8 cellular contexts compared by ENCODE assay signal in genomic region chr6:28142446-28142845, GRCh38. TPM values are rescaled to one million over a fixed set of nuclear protein-coding genes. Genes with fewer than 3 reads are reported as not detected.
DNase-seq lines count a peak whose midpoint lies in the region; ATAC-seq lines count a peak whose summit lies in the region.

No MANE protein-coding gene starts in this region.

- ATAC-seq in stimulated activated naive B cell treated with anti-CD40 and anti-IgM and Interleukin-4, amounts not matched to agents 10 μg/mL and 1 μg/mL and 100 μg/mL, for 72 hours (replicated peaks), result no peak
- no peak for ATAC-seq in HG02870 (IDR thresholded peaks at IDR 0.05; ENCODE audit: unreplicated experiment)

- H3K27ac Mint-ChIP-seq in activated CD4-positive, alpha-beta memory T cell treated with anti-CD3 and anti-CD28 coated beads for 36 hours, result peak overlapping the region; percentile 82
- peak overlapping the region; percentile 96 for H3K27ac Mint-ChIP-seq in stimulated activated naive B cell treated with anti-CD40 and anti-IgM and Interleukin-4, amounts not matched to agents 10 μg/mL and 1 μg/mL and 100 μg/mL, for 72 hours

- no peaks in the 10 kb centered on the region; the same call in 1 of the 2 replicates for H3K36me3 ChIP-seq in iPS DF 6.9 (ENCODE audit: control insufficient read depth, insufficient read depth, low read length)

- H3K4me3 Mint-ChIP-seq in activated CD4-positive, alpha-beta memory T cell treated with anti-CD3 and anti-CD28 coated beads for 36 hours, result peak overlapping the region; percentile 96
- H3K4me3 Mint-ChIP-seq in stimulated activated naive B cell treated with anti-CD40 and anti-IgM and Interleukin-4, amounts not matched to agents 10 μg/mL and 1 μg/mL and 100 μg/mL, for 72 hours, result peak overlapping the region; percentile 98

- H3K27me3 ChIP-seq in iPS DF 6.9 (ENCODE audit: control insufficient read depth, insufficient read depth, low read length), result no peaks in the 10 kb centered on the region

- H3K27ac ChIP-seq in iPS DF 6.9 (ENCODE audit: low read length), result no peak overlapping the region

- peaks cover 23% of the 10 kb centered on the region for H3K36me3 Mint-ChIP-seq in activated CD4-positive, alpha-beta memory T cell treated with anti-CD3 and anti-CD28 coated beads for 36 hours
- H3K36me3 Mint-ChIP-seq in stimulated activated naive B cell treated with anti-CD40 and anti-IgM and Interleukin-4, amounts not matched to agents 10 μg/mL and 1 μg/mL and 100 μg/mL, for 72 hours, result peaks cover 17 to 20% of the 10 kb centered on the region in 2 donors

- H3K4me1 Mint-ChIP-seq in activated CD4-positive, alpha-beta memory T cell treated with anti-CD3 and anti-CD28 coated beads for 36 hours (ENCODE audit: low read depth), result peaks cover 56% of the 10 kb centered on the region
- H3K4me1 Mint-ChIP-seq in stimulated activated naive B cell treated with anti-CD40 and anti-IgM and Interleukin-4, amounts not matched to agents 10 μg/mL and 1 μg/mL and 100 μg/mL, for 72 hours, result peaks cover 25 to 45% of the 10 kb centered on the region in 2 donors

- no peaks in the 10 kb centered on the region for H3K9me3 ChIP-seq in iPS DF 6.9 (ENCODE audit: control insufficient read depth, insufficient read depth, low read length)

- intact Hi-C loops in activated CD4-positive, alpha-beta memory T cell treated with anti-CD3 and anti-CD28 coated beads for 36 hours (cut with micrococcal nuclease), result no loop called here

- CTCF ChIA-PET in activated CD4-positive, alpha-beta memory T cell treated with anti-CD3 and anti-CD28 coated beads for 36 hours (lab: Charles Lee), result interaction anchor here (0.9 to 3.6 kb wide), 6 partner anchors 10 to 214 kb away, joined by 3 to 29 read pairs (median 4); partner anchors contain the start of gene ZKSCAN3

- H3K9me3 Mint-ChIP-seq in activated CD4-positive, alpha-beta memory T cell treated with anti-CD3 and anti-CD28 coated beads for 36 hours, result no peaks in the 10 kb centered on the region
- no peaks in the 10 kb centered on the region for H3K9me3 Mint-ChIP-seq in stimulated activated naive B cell treated with anti-CD40 and anti-IgM and Interleukin-4, amounts not matched to agents 10 μg/mL and 1 μg/mL and 100 μg/mL, for 72 hours

- H3K27me3 Mint-ChIP-seq in activated CD4-positive, alpha-beta memory T cell treated with anti-CD3 and anti-CD28 coated beads for 36 hours, result no peaks in the 10 kb centered on the region
- no peaks in the 10 kb centered on the region for H3K27me3 Mint-ChIP-seq in stimulated activated naive B cell treated with anti-CD40 and anti-IgM and Interleukin-4, amounts not matched to agents 10 μg/mL and 1 μg/mL and 100 μg/mL, for 72 hours

- POLR2A ChIA-PET in activated CD4-positive, alpha-beta memory T cell treated with anti-CD3 and anti-CD28 coated beads for 36 hours (lab: Charles Lee), result interaction anchor here (1.0 to 2.0 kb wide), 2 partner anchors 9 to 18 kb away, joined by 3 to 10 read pairs; partner anchors contain the start of gene ZSCAN16

- no CpG with 5 or more reads among the region's 4 CpGs for WGBS in iPS DF 6.9 (ENCODE audit: insufficient coverage, insufficient read length)

- DNase-seq in NOMO-1 treated with DMSO at 0.1 percent for 48 hours (lab: John Stamatoyannopoulos, UW; ENCODE audit: unreplicated experiment) (peak; percentile 1), NOMO-1 treated with dmso at 0.1 percent for 144 hours (lab: John Stamatoyannopoulos, UW; ENCODE audit: unreplicated experiment) (no peak), iPS DF 6.9 (ENCODE audit: low read depth, low spot score) (no peak), NCI-H748 treated with DMSO at 0.1 percent for 48 hours (lab: John Stamatoyannopoulos, UW) (no peak), NCI-H446 (lab: John Stamatoyannopoulos, UW) (no peak)
- peak; percentile 23 for DNase-seq in activated CD4-positive, alpha-beta memory T cell treated with anti-CD3 and anti-CD28 coated beads for 36 hours
- no peak for DNase-seq in stimulated activated naive B cell treated with anti-CD40 and anti-IgM and Interleukin-4, amounts not matched to agents 10 μg/mL and 1 μg/mL and 100 μg/mL, for 72 hours

- H3K4me1 ChIP-seq in iPS DF 6.9 (ENCODE audit: control insufficient read depth, insufficient read depth, low read length), result no peaks in the 10 kb centered on the region; the same call in 1 of the 2 replicates

- peak overlapping the region; percentile 97; the same call in 1 of the 2 replicates for H3K4me3 ChIP-seq in iPS DF 6.9 (ENCODE audit: low read length)

RNA-seq across cellular contexts. Expression of gene ZKSCAN8, which starts 0.8 kb away (rescaled TPM):
- total RNA-seq in activated CD4-positive, alpha-beta memory T cell treated with anti-CD3 and anti-CD28 coated beads for 36 hours, result 10 to 100 TPM; 14.4 to 16.5 TPM

RNA-seq across cellular contexts. Expression of gene ZSCAN16, which starts 18.0 kb away (rescaled TPM):
- 1 to 10 TPM; 2.8 to 3.6 TPM for total RNA-seq in activated CD4-positive, alpha-beta memory T cell treated with anti-CD3 and anti-CD28 coated beads for 36 hours

Comparison
In these comparisons a context has a peak if more than half of its experiments do, and no peak if none do; other contexts are left out.
1. DNase-seq: peak in NOMO-1 treated with DMSO at 0.1 percent for 48 hours (single experiment) and activated CD4-positive, alpha-beta memory T cell treated with anti-CD3 and anti-CD28 coated beads for 36 hours (single experiment); none in NOMO-1 treated with dmso at 0.1 percent for 144 hours (single experiment), iPS DF 6.9 (single experiment), stimulated activated naive B cell treated with anti-CD40 and anti-IgM and Interleukin-4, amounts not matched to agents 10 μg/mL and 1 μg/mL and 100 μg/mL, for 72 hours (single experiment), NCI-H748 treated with DMSO at 0.1 percent for 48 hours (single experiment) and NCI-H446 (0 of 2).